In the genomic region with DNA sequence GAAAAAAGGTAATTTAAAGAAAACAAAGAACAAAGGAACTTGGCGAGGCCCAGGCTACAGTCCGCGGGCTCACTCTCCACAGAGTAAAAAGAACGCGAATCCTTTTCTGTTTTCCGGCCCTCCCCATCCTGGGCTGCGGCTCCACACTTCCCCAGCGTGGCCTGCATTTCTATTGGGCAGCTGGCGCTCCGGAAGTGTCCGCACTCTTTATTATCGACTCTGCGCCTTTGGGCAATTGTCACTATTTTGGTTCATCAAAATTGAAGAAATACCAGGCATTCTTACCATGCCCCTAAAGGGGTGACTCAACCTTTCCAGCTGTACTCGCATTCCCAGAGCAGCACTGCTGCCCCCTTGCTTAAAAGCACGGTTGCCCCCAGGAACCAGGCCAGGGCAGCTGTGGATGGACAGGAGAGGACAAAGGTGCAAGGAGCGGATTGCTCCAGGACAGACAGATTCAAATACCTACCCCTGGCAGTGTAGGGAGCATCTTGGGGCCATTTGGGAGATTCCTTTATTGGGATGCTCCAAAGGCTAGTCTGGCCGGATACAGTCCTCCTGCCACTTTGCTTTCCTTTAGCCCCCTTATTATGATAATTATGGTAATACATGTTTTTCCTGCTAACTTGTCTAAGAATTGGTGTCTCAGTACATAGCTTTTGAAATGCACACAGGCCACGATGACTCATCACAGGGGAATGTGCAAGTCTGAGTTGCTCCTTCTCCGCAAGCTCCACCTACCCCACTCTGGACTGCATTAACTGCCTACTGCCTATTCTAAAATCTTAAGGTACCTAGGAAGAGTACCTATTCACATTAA, we compare ENCODE assay signal across 8 cellular contexts. TPM values are rescaled to one million over a fixed set of nuclear protein-coding genes. Genes with fewer than 3 reads are reported as not detected.
DNase-seq lines count a peak whose midpoint lies in the region; ATAC-seq and TF ChIP-seq lines count a peak whose summit lies in the region.

No MANE protein-coding gene starts in this region.

- H2AFZ ChIP-seq in Loucy (ENCODE audit: low read length) (peak overlapping the region; percentile 97), Karpas-422 (ENCODE audit: low read length) (no peak overlapping the region)

- H3K9ac ChIP-seq in Loucy (ENCODE audit: low read depth, low read length, poor library complexity, severe bottlenecking) (peak overlapping the region; percentile 81), endodermal cell (ENCODE audit: extremely low read depth, low read length, poor library complexity, severe bottlenecking) (no peak overlapping the region), mesendoderm (ENCODE audit: low read length) (peak overlapping the region; percentile 59), Karpas-422 (ENCODE audit: low read length) (no peak overlapping the region)

- H3K18ac ChIP-seq in mesendoderm (ENCODE audit: low read length): peak overlapping the region; percentile 91

- H3K56ac ChIP-seq in mesendoderm (ENCODE audit: low read length): peak overlapping the region; percentile 63

- H3K4me3 ChIP-seq in Loucy (ENCODE audit: low read length, poor library complexity, severe bottlenecking): peak overlapping the region; percentile 82
- H3K4me3 ChIP-seq in endodermal cell (ENCODE audit: low read length): no peak overlapping the region
- peak overlapping the region; percentile 4 for H3K4me3 ChIP-seq in mesendoderm (ENCODE audit: low read length)
- no peak overlapping the region for H3K4me3 ChIP-seq in Karpas-422 (ENCODE audit: low read length)

- H2BK15ac ChIP-seq in mesendoderm (replicated peaks; ENCODE audit: low read depth): no peak overlapping the region

- H3K27me3 ChIP-seq in Loucy (ENCODE audit: insufficient read depth, low read length, poor library complexity, severe bottlenecking): no peaks in the 10 kb centered on the region
- no peaks in the 10 kb centered on the region for H3K27me3 ChIP-seq in endodermal cell (ENCODE audit: control insufficient read depth, insufficient read depth, low read length, poor library complexity, severe bottlenecking)
- H3K27me3 ChIP-seq in mesendoderm (ENCODE audit: insufficient read depth, low read length, poor library complexity): no peaks in the 10 kb centered on the region
- no peaks in the 10 kb centered on the region for H3K27me3 ChIP-seq in Karpas-422 (ENCODE audit: low read length)

- no peak overlapping the region for H3K23ac ChIP-seq in mesendoderm (ENCODE audit: low read length)

- TF ChIP-seq CTCF in Loucy (conservative IDR thresholded peaks at IDR 0.05; ENCODE audit: low read length) (peak; percentile 7; the same call in 1 of the 2 replicates), endodermal cell (conservative IDR thresholded peaks at IDR 0.05) (peak; percentile 46)

- H3K27ac Mint-ChIP-seq in endodermal cell: peak overlapping the region; percentile 89

- H3K4me2 ChIP-seq in Loucy (ENCODE audit: low read depth, low read length, poor library complexity, severe bottlenecking) (peak overlapping the region; percentile 74), mesendoderm (ENCODE audit: low read length) (peak overlapping the region; percentile 26), Karpas-422 (ENCODE audit: low read depth, low read length, poor library complexity, severe bottlenecking) (no peak overlapping the region)

- peak; percentile 75 for DNase-seq in activated CD8-positive, alpha-beta memory T cell treated with anti-CD3 and anti-CD28 coated beads for 24 hours
- DNase-seq in endodermal cell (peak; percentile 93), mesendoderm (peak; percentile 99), Karpas-422 (no peak)
- DNase-seq in stimulated activated CD8-positive, alpha-beta memory T cell treated with anti-CD3 and anti-CD28 coated beads, Interleukin-15, amount 100 ng/mL, for 48 hours (ENCODE audit: low read depth in 2 of 2): peak; percentile 60 to 68

- peaks cover 6% of the 10 kb centered on the region for H3K9me3 Mint-ChIP-seq in endodermal cell

- H3K79me1 ChIP-seq in mesendoderm (ENCODE audit: low read length): peaks cover 4% of the 10 kb centered on the region

- H3K79me2 ChIP-seq in Loucy (ENCODE audit: insufficient read depth, low read length) (peaks cover 6% of the 10 kb centered on the region; the same call in 1 of the 2 replicates), mesendoderm (ENCODE audit: control insufficient read depth, insufficient read depth, low read length) (peaks cover 17% of the 10 kb centered on the region), Karpas-422 (ENCODE audit: low read length) (no peaks in the 10 kb centered on the region)

- peak; percentile 22 for ATAC-seq in GM18505 (IDR thresholded peaks at IDR 0.05; ENCODE audit: unreplicated experiment)
- ATAC-seq in GM19035 (IDR thresholded peaks at IDR 0.05; ENCODE audit: unreplicated experiment): no peak

- H3K27me3 Mint-ChIP-seq in endodermal cell (ENCODE audit: insufficient read depth): peaks cover 5% of the 10 kb centered on the region

- 78 to 80% methylated on average over 17 to 19 of the region's 19 CpGs for WGBS in endodermal cell (ENCODE audit: insufficient coverage in 1 of 2, insufficient read length in 1 of 2), 2 experiments
- no CpG with 5 or more reads among the region's 19 CpGs for WGBS in mesendoderm (ENCODE audit: extremely low coverage, insufficient coverage, low lambda C conversion rate)

- no peaks in the 10 kb centered on the region for H3K36me3 ChIP-seq in Loucy (ENCODE audit: insufficient read depth, low read length)
- H3K36me3 ChIP-seq in endodermal cell (ENCODE audit: control insufficient read depth, insufficient read depth, low read length): no peaks in the 10 kb centered on the region
- H3K36me3 ChIP-seq in mesendoderm (ENCODE audit: control insufficient read depth, insufficient read depth, low read length): no peaks in the 10 kb centered on the region
- H3K36me3 ChIP-seq in Karpas-422 (ENCODE audit: insufficient read depth, low read length): no peaks in the 10 kb centered on the region

- peak overlapping the region; percentile 99 for H3K4ac ChIP-seq in mesendoderm (ENCODE audit: low read depth, low read length)

- H4K8ac ChIP-seq in mesendoderm (ENCODE audit: low read depth, low read length): no peak overlapping the region

- no peak overlapping the region for H4K5ac ChIP-seq in mesendoderm (ENCODE audit: low read length)

- H3K9me3 ChIP-seq in Loucy (ENCODE audit: insufficient read depth, low read depth, low read length): no peaks in the 10 kb centered on the region
- H3K9me3 ChIP-seq in endodermal cell (ENCODE audit: control insufficient read depth, low read length): no peaks in the 10 kb centered on the region
- H3K9me3 ChIP-seq in Karpas-422 (ENCODE audit: low read length): no peaks in the 10 kb centered on the region

- no peaks in the 10 kb centered on the region for H3K9me2 ChIP-seq in Loucy (replicated peaks; ENCODE audit: low read depth, low read length)
- no peaks in the 10 kb centered on the region for H3K9me2 ChIP-seq in Karpas-422 (replicated peaks; ENCODE audit: insufficient read depth, low read length)

- H3K4me1 ChIP-seq in Loucy (ENCODE audit: insufficient read depth, low read length, poor library complexity, severe bottlenecking) (peaks cover 26% of the 10 kb centered on the region), endodermal cell (ENCODE audit: control insufficient read depth, insufficient read depth, low read length) (no peaks in the 10 kb centered on the region), mesendoderm (ENCODE audit: control insufficient read depth, low read depth, low read length) (peaks cover 4% of the 10 kb centered on the region), Karpas-422 (ENCODE audit: low read length) (no peaks in the 10 kb centered on the region)

- H3K27ac ChIP-seq in endodermal cell (ENCODE audit: low read depth, low read length) (peak overlapping the region; percentile 82), mesendoderm (ENCODE audit: low read depth, low read length) (peak overlapping the region; percentile 91), Karpas-422 (ENCODE audit: low read length) (no peak overlapping the region)

- peak overlapping the region; percentile 47 for H3K4me3 Mint-ChIP-seq in endodermal cell

- H2BK5ac ChIP-seq in mesendoderm (ENCODE audit: low read length): no peak overlapping the region

- no peak for TF ChIP-seq POLR2A in GM18505 (IDR thresholded peaks at IDR 0.05; ENCODE audit: borderline replicate concordance, extremely low read depth, insufficient read depth, insufficient read length)

- H2BK120ac ChIP-seq in mesendoderm (ENCODE audit: low read depth, low read length): no peak overlapping the region

- no peak overlapping the region for H2AK5ac ChIP-seq in mesendoderm (ENCODE audit: low read length)

- no peaks in the 10 kb centered on the region for H4K20me1 ChIP-seq in Loucy (ENCODE audit: insufficient read depth, low read length, poor library complexity, severe bottlenecking)
- H4K20me1 ChIP-seq in Karpas-422 (ENCODE audit: insufficient read depth, low read depth, low read length): 0 out of 2 replicates have a peak, but pooled peaks cover 3% of the 10 kb centered on the region

- H3K36me3 Mint-ChIP-seq in endodermal cell (ENCODE audit: low read depth): no peaks in the 10 kb centered on the region

- H3F3A ChIP-seq in Loucy (ENCODE audit: low read depth): no peaks in the 10 kb centered on the region

- H3K4me1 Mint-ChIP-seq in endodermal cell: no peaks in the 10 kb centered on the region

RNA-seq across cellular contexts. Expression of gene SLFN12, which starts 1.0 kb away (rescaled TPM):
- 1 to 10 TPM; 3.7 to 4.9 TPM for total RNA-seq in endodermal cell
- polyA plus RNA-seq in endodermal cell (2013, experiment 1 of 2): 1.1 TPM
- 0.83 TPM for polyA plus RNA-seq in endodermal cell (2013, experiment 2 of 2)
- polyA plus RNA-seq in mesendoderm (2013, experiment 1 of 2): 20.3 TPM
- 21.0 TPM for polyA plus RNA-seq in mesendoderm (2013, experiment 2 of 2)
- total RNA-seq in Karpas-422 (2014; rRNA removed; shearing (Covaris generic); ENCODE audit: low replicate concordance): not detected in 2 replicates

RNA-seq across cellular contexts. Expression of gene SLFN13, which starts 15.3 kb away (rescaled TPM):
- 10 to 100 TPM; 27.4 to 58.7 TPM for total RNA-seq in endodermal cell
- polyA plus RNA-seq in endodermal cell (2013, experiment 1 of 2): 2.6 TPM
- polyA plus RNA-seq in endodermal cell (2013, experiment 2 of 2): 2.9 TPM
- polyA plus RNA-seq in mesendoderm (2013, experiment 1 of 2): 7.7 TPM
- 8.0 TPM for polyA plus RNA-seq in mesendoderm (2013, experiment 2 of 2)
- total RNA-seq in Karpas-422 (2014; rRNA removed; shearing (Covaris generic); ENCODE audit: low replicate concordance): 0.07 and 0.30 TPM in 2 replicates

RNA-seq across cellular contexts. Expression of gene SLFN11, which starts 59.9 kb away (rescaled TPM):
- under 1 TPM; 0.31 to 0.71 TPM for total RNA-seq in endodermal cell
- 4.5 TPM for polyA plus RNA-seq in endodermal cell (2013, experiment 1 of 2)
- polyA plus RNA-seq in endodermal cell (2013, experiment 2 of 2): 4.8 TPM
- polyA plus RNA-seq in mesendoderm (2013, experiment 1 of 2): 0.08 TPM
- polyA plus RNA-seq in mesendoderm (2013, experiment 2 of 2): 0.11 TPM
- total RNA-seq in Karpas-422 (2014; rRNA removed; shearing (Covaris generic); ENCODE audit: low replicate concordance): not detected in 2 replicates

Comparison
In these comparisons a context has a peak if more than half of its experiments do, and no peak if none do; other contexts are left out.
1. H3K4me3 ChIP-seq: peak in Loucy (single experiment) and mesendoderm (single experiment); none in endodermal cell (single experiment) and Karpas-422 (single experiment).
2. H3K9ac ChIP-seq: peak in Loucy (single experiment) and mesendoderm (single experiment); none in endodermal cell (single experiment) and Karpas-422 (single experiment).
3. RNA of gene SLFN13, which starts 15.3 kb away (total RNA-seq): 27.4 to 58.7 TPM in endodermal cell; 0.07 to 0.30 TPM in Karpas-422; every median in the first group is over 10 times any median in the second.